26 cellular contexts compared by ENCODE assay signal in the genomic region with DNA sequence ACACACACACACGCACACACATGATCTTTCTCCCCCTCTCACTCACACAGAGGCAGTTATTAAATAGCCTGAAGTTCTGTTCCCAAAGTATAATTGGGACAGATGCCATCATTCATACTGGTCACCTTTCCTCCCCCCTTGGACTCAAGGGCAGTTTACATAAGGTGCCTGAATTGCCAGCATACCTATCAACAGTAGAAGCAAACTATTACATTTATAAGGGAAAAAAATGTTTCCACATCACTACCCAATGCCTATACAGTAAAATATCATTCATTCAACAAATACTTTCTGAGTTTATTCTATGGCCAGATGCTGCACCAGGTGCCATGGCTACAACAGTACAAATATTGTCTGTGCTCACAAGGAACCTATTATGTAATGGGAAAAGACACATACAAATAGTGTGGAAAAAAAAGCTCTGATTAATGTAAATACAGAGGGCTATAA. TPM values are rescaled to one million over a fixed set of nuclear protein-coding genes. Genes with fewer than 3 reads are reported as not detected.
DNase-seq lines count a peak whose midpoint lies in the region; ATAC-seq, FAIRE-seq and TF ChIP-seq lines count a peak whose summit lies in the region.
"Had no signal": no experiment of that assay in that cellular context is flagged by ENCODE, and none has a peak within 500 bp of the region (broad histone marks: within the 10 kb centered on the region; RNA-seq: fewer than 3 reads in every experiment).

No MANE protein-coding gene starts in this region.

- ATAC-seq in lower lobe of right lung: peak; percentile 84 to 89
- ATAC-seq: naive thymus-derived CD8-positive, alpha-beta T cell had no signal

- H3K36me3 Mint-ChIP-seq in activated naive CD4-positive, alpha-beta T cell treated with anti-CD3 and anti-CD28 coated beads, Interleukin-2, amount 10 ng/mL, durations not matched to agents 7 days and 5 days: peaks cover 5% of the 10 kb centered on the region

- in situ Hi-C loops in SK-MEL-5 (cut with HindIII; ENCODE audit: low pct_unique_long_range_greater_than_20kb, low sequenced_read_pairs): no loop called here

- TF ChIP-seq CTCF in lower lobe of right lung (IDR thresholded peaks at IDR 0.05): no peak

- H3K4me1 ChIP-seq in lower lobe of right lung: no peaks in the 10 kb centered on the region

- no peak overlapping the region for H3K27ac ChIP-seq in lower lobe of right lung
- H3K27ac ChIP-seq: PC-9 had no signal

- H3K9me3 ChIP-seq in lower lobe of right lung: no peaks in the 10 kb centered on the region
- H3K9me3 ChIP-seq: A549 had no signal

- no peaks in the 10 kb centered on the region for H3K9me3 Mint-ChIP-seq in activated naive CD4-positive, alpha-beta T cell treated with anti-CD3 and anti-CD28 coated beads, Interleukin-2, amount 10 ng/mL, durations not matched to agents 7 days and 5 days
- H3K9me3 Mint-ChIP-seq: activated CD4-positive, alpha-beta T cell treated with anti-CD3 and anti-CD28 coated beads, Interleukin-2, amount 10 ng/mL, durations not matched to agents 7 days and 5 days; naive thymus-derived CD8-positive, alpha-beta T cell had no signal

- FAIRE-seq in GM12891 (lab: Jason Lieb, UNC): no peak
- FAIRE-seq: A549, HTR-8/SVneo, TTC549 had no signal

- no peak overlapping the region for H3K27ac Mint-ChIP-seq in activated naive CD4-positive, alpha-beta T cell treated with anti-CD3 and anti-CD28 coated beads, Interleukin-2, amount 10 ng/mL, durations not matched to agents 7 days and 5 days
- H3K27ac Mint-ChIP-seq: activated CD4-positive, alpha-beta T cell treated with anti-CD3 and anti-CD28 coated beads, Interleukin-2, amount 10 ng/mL, durations not matched to agents 7 days and 5 days had no signal

- intact Hi-C loops in lower lobe of right lung (cut with DNase I): no loop called here

- H3K4me1 Mint-ChIP-seq in activated naive CD4-positive, alpha-beta T cell treated with anti-CD3 and anti-CD28 coated beads, Interleukin-2, amount 10 ng/mL, durations not matched to agents 7 days and 5 days: no peaks in the 10 kb centered on the region
- H3K4me1 Mint-ChIP-seq: activated CD4-positive, alpha-beta T cell treated with anti-CD3 and anti-CD28 coated beads, Interleukin-2, amount 10 ng/mL, durations not matched to agents 7 days and 5 days had no signal

- no peak overlapping the region for H3K4me3 Mint-ChIP-seq in activated naive CD4-positive, alpha-beta T cell treated with anti-CD3 and anti-CD28 coated beads, Interleukin-2, amount 10 ng/mL, durations not matched to agents 7 days and 5 days
- H3K4me3 Mint-ChIP-seq: activated CD4-positive, alpha-beta T cell treated with anti-CD3 and anti-CD28 coated beads, Interleukin-2, amount 10 ng/mL, durations not matched to agents 7 days and 5 days had no signal

- CTCF ChIA-PET in activated naive CD4-positive, alpha-beta T cell treated with anti-CD3 and anti-CD28 coated beads, Interleukin-2, amount 10 ng/mL, durations not matched to agents 7 days and 5 days (lab: Charles Lee): no interaction called here

- DNase-seq in SIG-M5 treated with dmso at 0.1 percent for 504 hours (lab: John Stamatoyannopoulos, UW; ENCODE audit: unreplicated experiment) (peak; percentile 37), SIG-M5 (lab: John Stamatoyannopoulos, UW) (no peak), SK-MEL-5 (ENCODE audit: low read depth, low spot score) (peak; percentile 59), lower lobe of right lung (no peak), NK-92 (lab: John Stamatoyannopoulos, UW; ENCODE audit: unreplicated experiment) (no peak), NOMO-1 treated with dmso at 0.1 percent for 144 hours (lab: John Stamatoyannopoulos, UW; ENCODE audit: unreplicated experiment) (no peak), GM12891 (ENCODE audit: insufficient read length, low spot score) (no peak)
- no peak for DNase-seq in activated naive CD4-positive, alpha-beta T cell treated with anti-CD3 and anti-CD28 coated beads, Interleukin-2, amount 10 ng/mL, durations not matched to agents 7 days and 5 days
- DNase-seq: activated CD4-positive, alpha-beta T cell treated with anti-CD3 and anti-CD28 coated beads, Interleukin-2, amount 10 ng/mL, durations not matched to agents 7 days and 5 days; anterior cingulate cortex; C1 segment of cervical spinal cord; cerebellar nuclear complex; DMS79; effector CD8-positive, alpha-beta T cell; glutamatergic neuron; naive thymus-derived CD8-positive, alpha-beta T cell; NCI-H1694 treated with DMSO at 0.1 percent for 48 hours; NCI-H524; posterior cingulate gyrus; stimulated activated CD4-positive, alpha-beta T cell treated with anti-CD3 and anti-CD28 coated beads, Interleukin-4, amount 100 ng/mL, for 4 hours had no signal

- peaks cover 12% of the 10 kb centered on the region for H3K36me3 ChIP-seq in lower lobe of right lung

- H3K4me3 ChIP-seq in lower lobe of right lung: no peak overlapping the region
- H3K4me3 ChIP-seq: A549, lung, PC-9, smooth muscle cell had no signal

- no peaks in the 10 kb centered on the region for H3K27me3 ChIP-seq in lower lobe of right lung (ENCODE audit: low read depth)

- no peak for TF ChIP-seq POLR2A in GM12891 (IDR thresholded peaks at IDR 0.05; ENCODE audit: low read depth, low read length)

- peaks cover 7% of the 10 kb centered on the region for H3K27me3 Mint-ChIP-seq in activated naive CD4-positive, alpha-beta T cell treated with anti-CD3 and anti-CD28 coated beads, Interleukin-2, amount 10 ng/mL, durations not matched to agents 7 days and 5 days
- H3K27me3 Mint-ChIP-seq: naive thymus-derived CD8-positive, alpha-beta T cell had no signal

TF ChIP-seq in GM12891, 5 proteins besides CTCF, POLR2A, EP300 and RAD21:
- no peak for TF ChIP-seq SPI1 (IDR thresholded peaks at IDR 0.05; ENCODE audit: low read depth, low read length)
- TF ChIP-seq POLR2AphosphoS5 (IDR thresholded peaks at IDR 0.05; ENCODE audit: low read depth, low read length): no peak
- no peak for TF ChIP-seq TAF1 (IDR thresholded peaks at IDR 0.05; ENCODE audit: low read depth, low read length)
- no peak for TF ChIP-seq PAX5 (IDR thresholded peaks at IDR 0.05; ENCODE audit: insufficient read depth, low read length, severe bottlenecking)
- TF ChIP-seq POU2F2 (IDR thresholded peaks at IDR 0.05; ENCODE audit: low read depth, low read length): no peak

RNA-seq across cellular contexts. Expression of gene CNTD1, which starts 6.3 kb away (rescaled TPM):
- 0.05 and 0.37 TPM in 2 replicates for total RNA-seq in SK-MEL-5 (2014; rRNA removed; shearing (Covaris generic))
- not detected in 2 replicates for polyA plus RNA-seq in SK-MEL-5 (2015; cell fraction: cytosol; rRNA removed)
- polyA plus RNA-seq in SK-MEL-5 (2015; cell fraction: nucleus; rRNA removed): not detected in 2 replicates
- 1.6 TPM for total RNA-seq in lower lobe of right lung
- 0.63 TPM for polyA plus RNA-seq in GM12891 (2012; ENCODE audit: low read depth, missing spikeins)
- total RNA-seq: activated CD4-positive, alpha-beta T cell treated with anti-CD3 and anti-CD28 coated beads, Interleukin-2, amount 10 ng/mL, durations not matched to agents 7 days and 5 days; naive thymus-derived CD8-positive, alpha-beta T cell; PC-9; smooth muscle cell had no signal

RNA-seq across cellular contexts. Expression of gene COA3, which starts 6.4 kb away (rescaled TPM):
- 123 and 145 TPM in 2 replicates for total RNA-seq in SK-MEL-5 (2014; rRNA removed; shearing (Covaris generic))
- polyA plus RNA-seq in SK-MEL-5 (2015; cell fraction: cytosol; rRNA removed): 79.9 and 98.0 TPM in 2 replicates
- polyA plus RNA-seq in SK-MEL-5 (2015; cell fraction: nucleus; rRNA removed): 10.7 and 17.0 TPM in 2 replicates
- total RNA-seq in lower lobe of right lung: 54.5 TPM
- 55.4 TPM for polyA plus RNA-seq in GM12891 (2012; ENCODE audit: low read depth, missing spikeins)

RNA-seq across cellular contexts. Expression of gene BECN1, which starts 19.1 kb away (rescaled TPM):
- total RNA-seq in SK-MEL-5 (2014; rRNA removed; shearing (Covaris generic)): 149 and 159 TPM in 2 replicates
- 115 and 131 TPM in 2 replicates for polyA plus RNA-seq in SK-MEL-5 (2015; cell fraction: cytosol; rRNA removed)
- polyA plus RNA-seq in SK-MEL-5 (2015; cell fraction: nucleus; rRNA removed): 184 and 204 TPM in 2 replicates
- 65.3 TPM for total RNA-seq in lower lobe of right lung
- polyA plus RNA-seq in GM12891 (2012; ENCODE audit: low read depth, missing spikeins): 59.5 TPM

RNA-seq across cellular contexts. Expression of gene WNK4, which starts 24.5 kb away (rescaled TPM):
- 0.21 and 0.53 TPM in 2 replicates for total RNA-seq in SK-MEL-5 (2014; rRNA removed; shearing (Covaris generic))
- polyA plus RNA-seq in SK-MEL-5 (2015; cell fraction: cytosol; rRNA removed): 1.9 and 4.3 TPM in 2 replicates
- 3.8 and 5.8 TPM in 2 replicates for polyA plus RNA-seq in SK-MEL-5 (2015; cell fraction: nucleus; rRNA removed)
- 0.47 TPM for total RNA-seq in lower lobe of right lung
- polyA plus RNA-seq in GM12891 (2012; ENCODE audit: low read depth, missing spikeins): 0.05 TPM
- polyA plus RNA-seq: smooth muscle cell had no signal

RNA-seq across cellular contexts. Expression of gene PSME3, which starts 28.3 kb away (rescaled TPM):
- total RNA-seq in SK-MEL-5 (2014; rRNA removed; shearing (Covaris generic)): 139 and 154 TPM in 2 replicates
- polyA plus RNA-seq in SK-MEL-5 (2015; cell fraction: cytosol; rRNA removed): 261 and 268 TPM in 2 replicates
- 77.7 and 103 TPM in 2 replicates for polyA plus RNA-seq in SK-MEL-5 (2015; cell fraction: nucleus; rRNA removed)
- 81.6 TPM for total RNA-seq in lower lobe of right lung
- polyA plus RNA-seq in GM12891 (2012; ENCODE audit: low read depth, missing spikeins): 90.7 TPM

Comparison
In these comparisons a context has a peak if more than half of its experiments do, and no peak if none do; other contexts are left out.
1. DNase-seq: peak in SIG-M5 treated with dmso at 0.1 percent for 504 hours (single experiment) and SK-MEL-5 (single experiment); none in SIG-M5 (single experiment), lower lobe of right lung (single experiment), NK-92 (single experiment), activated naive CD4-positive, alpha-beta T cell treated with anti-CD3 and anti-CD28 coated beads, Interleukin-2, amount 10 ng/mL, durations not matched to agents 7 days and 5 days (single experiment), NOMO-1 treated with dmso at 0.1 percent for 144 hours (single experiment) and GM12891 (single experiment).